Comparison of ENCODE assay signal across 9 cellular contexts in genomic region chr17:75927286-75927922, GRCh38. TPM values are rescaled to one million over a fixed set of nuclear protein-coding genes. Genes with fewer than 3 reads are reported as not detected.
DNase-seq lines count a peak whose midpoint lies in the region; ATAC-seq and TF ChIP-seq lines count a peak whose summit lies in the region.
"Had no signal": no experiment of that assay in that cellular context is flagged by ENCODE, and none has a peak within 500 bp of the region (broad histone marks: within the 10 kb centered on the region; RNA-seq: fewer than 3 reads in every experiment).

No MANE protein-coding gene starts in this region.

- in situ Hi-C loops in GM13976 (cut with MboI; ENCODE audit: low sequenced_read_pairs, unreplicated experiment) = no loop called here

- CTCF ChIA-PET in naive thymus-derived CD4-positive, alpha-beta T cell (lab: Charles Lee) = interaction anchor here (0.6 to 2.2 kb wide), 5 partner anchors 11 to 459 kb away, joined by 3 to 6 read pairs (median 3); no protein-coding TSS in a partner anchor

- H3K4me1 ChIP-seq in naive thymus-derived CD4-positive, alpha-beta T cell (ENCODE audit: control insufficient read depth in 2 of 2, insufficient read depth in 2 of 2, low read length in 2 of 2) = no peaks in the 10 kb centered on the region

- no peak overlapping the region for H3K27ac Mint-ChIP-seq in naive thymus-derived CD4-positive, alpha-beta T cell

- no peaks in the 10 kb centered on the region for H3K9me3 Mint-ChIP-seq in naive thymus-derived CD4-positive, alpha-beta T cell
- H3K9me3 Mint-ChIP-seq: central memory CD8-positive, alpha-beta T cell had no signal

- no peaks in the 10 kb centered on the region for H3K27me3 ChIP-seq in naive thymus-derived CD4-positive, alpha-beta T cell (ENCODE audit: control insufficient read depth in 2 of 2, insufficient read depth in 2 of 2, low read length in 2 of 2)

- no peaks in the 10 kb centered on the region for H3K27me3 Mint-ChIP-seq in naive thymus-derived CD4-positive, alpha-beta T cell
- H3K27me3 Mint-ChIP-seq: central memory CD8-positive, alpha-beta T cell had no signal

- intact Hi-C loops in naive thymus-derived CD4-positive, alpha-beta T cell (cut with micrococcal nuclease) = no loop called here

- POLR2A ChIA-PET in naive thymus-derived CD4-positive, alpha-beta T cell (lab: Charles Lee) = interaction anchor here (1.3 kb wide), 1 partner anchor 40 kb away, joined by 4 read pairs; no protein-coding TSS in a partner anchor

- ATAC-seq in naive thymus-derived CD4-positive, alpha-beta T cell = no peak

- peaks cover 0 to 18% (median 0%) of the 10 kb centered on the region in 3 experiments for H3K36me3 ChIP-seq in naive thymus-derived CD4-positive, alpha-beta T cell (ENCODE audit: control insufficient read depth in 2 of 3, insufficient read depth in 3 of 3, low read length in 3 of 3)

- peaks cover 0 to 20% (median 0%) of the 10 kb centered on the region in 5 donors for H3K36me3 Mint-ChIP-seq in naive thymus-derived CD4-positive, alpha-beta T cell

- no peaks in the 10 kb centered on the region for H3K9me3 ChIP-seq in naive thymus-derived CD4-positive, alpha-beta T cell (ENCODE audit: control insufficient read depth in 2 of 3, low read length in 3 of 3)

- peak; percentile 29 for TF ChIP-seq CTCF in AG10803 (conservative IDR thresholded peaks at IDR 0.05; ENCODE audit: low read length)
- TF ChIP-seq CTCF in GM13976 (IDR thresholded peaks at IDR 0.05; ENCODE audit: borderline replicate concordance, control extremely low read depth, extremely low read depth, insufficient read depth, missing control alignments) = no peak

- DNase-seq in AG10803 (ENCODE audit: low read depth) = peak; percentile 13
- DNase-seq in GM13976 (ENCODE audit: low spot score) = peak; percentile 69
- peak; percentile 28 for DNase-seq in SKM-1 (lab: John Stamatoyannopoulos, UW; ENCODE audit: unreplicated experiment)
- peak; percentile 88 for DNase-seq in iPS-NIHi11 (ENCODE audit: low spot score)
- DNase-seq in superior temporal gyrus (ENCODE audit: extremely low spot score) = no peak
- no peak for DNase-seq in activated CD8-positive, alpha-beta memory T cell treated with anti-CD3 and anti-CD28 coated beads, Interleukin-2, amount 50 U/mL, for 4 hours
- DNase-seq in naive thymus-derived CD4-positive, alpha-beta T cell = no peak
- no peak for DNase-seq in NCI-H187 (lab: John Stamatoyannopoulos, UW)

- no peak overlapping the region for H3K4me3 ChIP-seq in AG10803 (ENCODE audit: low read length)
- no peak overlapping the region for H3K4me3 ChIP-seq in naive thymus-derived CD4-positive, alpha-beta T cell (ENCODE audit: low read length)

- H3K4me1 Mint-ChIP-seq in naive thymus-derived CD4-positive, alpha-beta T cell = peaks cover 0 to 4% (median 0%) of the 10 kb centered on the region in 7 donors
- H3K4me1 Mint-ChIP-seq: central memory CD8-positive, alpha-beta T cell had no signal

- no peak overlapping the region for H3K4me3 Mint-ChIP-seq in naive thymus-derived CD4-positive, alpha-beta T cell
- H3K4me3 Mint-ChIP-seq: central memory CD8-positive, alpha-beta T cell had no signal

- H3K27ac ChIP-seq in naive thymus-derived CD4-positive, alpha-beta T cell (ENCODE audit: low read depth, low read length) = no peak overlapping the region

RNA-seq across cellular contexts. Expression of gene FBF1, which starts 13.4 kb away (rescaled TPM):
- total RNA-seq in naive thymus-derived CD4-positive, alpha-beta T cell = 10 to 100 TPM; 19.9 to 48.1 (median 29.0) TPM
- 1 to 10 TPM; 2.5 to 7.2 TPM for polyA plus RNA-seq in naive thymus-derived CD4-positive, alpha-beta T cell

RNA-seq across cellular contexts. Expression of gene MRPL38, which starts 22.7 kb away (rescaled TPM):
- total RNA-seq in naive thymus-derived CD4-positive, alpha-beta T cell = 100 to 1,000 TPM in 4 of 5 experiments, 10 to 100 TPM in 1; 81.0 to 154 (median 128) TPM
- 10 to 100 TPM; 64.6 to 72.2 TPM for polyA plus RNA-seq in naive thymus-derived CD4-positive, alpha-beta T cell

RNA-seq across cellular contexts. Expression of gene TRIM65, which starts 30.7 kb away (rescaled TPM):
- total RNA-seq in naive thymus-derived CD4-positive, alpha-beta T cell = 10 to 100 TPM; 20.9 to 37.7 (median 29.6) TPM
- 10 to 100 TPM; 14.9 to 29.6 TPM for polyA plus RNA-seq in naive thymus-derived CD4-positive, alpha-beta T cell

RNA-seq across cellular contexts. Expression of gene TRIM47, which starts 49.0 kb away (rescaled TPM):
- total RNA-seq in naive thymus-derived CD4-positive, alpha-beta T cell = 10 to 100 TPM in 1 of 5 experiments, 1 to 10 TPM in 4; 2.5 to 25.6 (median 8.7) TPM
- polyA plus RNA-seq in naive thymus-derived CD4-positive, alpha-beta T cell = 1 to 10 TPM; 6.3 to 7.7 TPM

RNA-seq across cellular contexts. Expression of gene ACOX1, which starts 51.6 kb away (rescaled TPM):
- 10 to 100 TPM; 22.8 to 35.0 (median 33.5) TPM for total RNA-seq in naive thymus-derived CD4-positive, alpha-beta T cell
- polyA plus RNA-seq in naive thymus-derived CD4-positive, alpha-beta T cell = 10 to 100 TPM; 12.5 to 25.5 TPM

Comparison
In these comparisons a context has a peak if more than half of its experiments do, and no peak if none do; other contexts are left out.
1. DNase-seq: peak in AG10803 (single experiment), GM13976 (single experiment), SKM-1 (single experiment) and iPS-NIHi11 (single experiment); none in superior temporal gyrus (single experiment), activated CD8-positive, alpha-beta memory T cell treated with anti-CD3 and anti-CD28 coated beads, Interleukin-2, amount 50 U/mL, for 4 hours (single experiment), naive thymus-derived CD4-positive, alpha-beta T cell (0 of 9) and NCI-H187 (0 of 2).